ENCODE assay signal across 25 cellular contexts in genomic region chr17:57568340-57568739, GRCh38.
"Had no signal": no experiment of that assay in that cellular context is flagged by ENCODE, and none has a peak within 500 bp of the region (broad histone marks: within the 10 kb centered on the region; RNA-seq: fewer than 3 reads in every experiment).

No MANE protein-coding gene starts in this region.

- H3K4me1 Mint-ChIP-seq: activated B cell treated with CpG ODN at 0.5 μM for 24 hours; activated CD8-positive, alpha-beta memory T cell treated with anti-CD3 and anti-CD28 coated beads, Interleukin-2, amount 10 ng/mL, durations not matched to agents 7 days and 5 days; activated naive CD8-positive, alpha-beta T cell treated with anti-CD3 and anti-CD28 coated beads, Interleukin-2, amount 10 ng/mL, durations not matched to agents 7 days and 5 days had no signal

- H3K27me3 Mint-ChIP-seq: activated B cell treated with CpG ODN at 0.5 μM for 24 hours; activated CD4-positive, alpha-beta T cell treated with anti-CD3 and anti-CD28 coated beads, Interleukin-2, amount 10 ng/mL, durations not matched to agents 24 days and 14 days; activated CD8-positive, alpha-beta memory T cell treated with anti-CD3 and anti-CD28 coated beads, Interleukin-2, amount 10 ng/mL, durations not matched to agents 7 days and 5 days; activated naive CD8-positive, alpha-beta T cell treated with anti-CD3 and anti-CD28 coated beads, Interleukin-2, amount 10 ng/mL, durations not matched to agents 7 days and 5 days; activated T-cell treated with anti-CD3 and anti-CD28 coated beads, Interleukin-2, amount 50 U/mL, for 24 hours had no signal

- H3K36me3 Mint-ChIP-seq: activated CD8-positive, alpha-beta memory T cell treated with anti-CD3 and anti-CD28 coated beads, Interleukin-2, amount 10 ng/mL, durations not matched to agents 7 days and 5 days; activated naive CD8-positive, alpha-beta T cell treated with anti-CD3 and anti-CD28 coated beads, Interleukin-2, amount 10 ng/mL, durations not matched to agents 7 days and 5 days had no signal

- H3K4me3 Mint-ChIP-seq: activated B cell treated with CpG ODN at 0.5 μM for 24 hours; activated CD4-positive, alpha-beta T cell treated with anti-CD3 and anti-CD28 coated beads, Interleukin-2, amount 10 ng/mL, durations not matched to agents 24 days and 14 days; activated CD8-positive, alpha-beta memory T cell treated with anti-CD3 and anti-CD28 coated beads, Interleukin-2, amount 10 ng/mL, durations not matched to agents 7 days and 5 days; activated naive CD8-positive, alpha-beta T cell treated with anti-CD3 and anti-CD28 coated beads, Interleukin-2, amount 10 ng/mL, durations not matched to agents 7 days and 5 days; activated T-cell treated with anti-CD3 and anti-CD28 coated beads, Interleukin-2, amount 50 U/mL, for 24 hours had no signal

- DNase-seq: activated B cell treated with CpG ODN at 0.5 μM for 24 hours; activated CD4-positive, alpha-beta T cell treated with anti-CD3 and anti-CD28 coated beads for 1 hour; activated CD4-positive, alpha-beta T cell treated with anti-CD3 and anti-CD28 coated beads, Interleukin-2, amount 10 ng/mL, durations not matched to agents 24 days and 14 days; activated CD4-positive, alpha-beta T cell treated with anti-CD3 and anti-CD28 coated beads, Interleukin-2, amount 50 U/mL, for 48 hours; activated CD8-positive, alpha-beta memory T cell treated with anti-CD3 and anti-CD28 coated beads, Interleukin-2, amount 10 ng/mL, durations not matched to agents 7 days and 5 days; activated naive CD4-positive, alpha-beta T cell treated with anti-CD3 and anti-CD28 coated beads, Interleukin-2, amount 50 U/mL, for 16 hours; activated naive CD8-positive, alpha-beta T cell treated with anti-CD3 and anti-CD28 coated beads, Interleukin-2, amount 10 ng/mL, durations not matched to agents 7 days and 5 days; activated T-cell treated with anti-CD3 and anti-CD28 coated beads, Interleukin-2, amount 50 U/mL, for 24 hours; adrenal gland; anterior cingulate cortex; caudate nucleus; MG63; MV-4-11; NCI-H1105; NCI-H1436; NCI-H2029 treated with DMSO at 0.1 percent for 48 hours; NCI-H345; NCI-H510A; NCI-H526 treated with DMSO at 0.1 percent for 48 hours; Peyer's patch; Right ventricle myocardium superior; SJCRH30; T-helper 1 cell had no signal

- H3K27me3 ChIP-seq: adrenal gland, breast epithelium, MG63, Peyer's patch, SJCRH30 had no signal

- H3K4me1 ChIP-seq: breast epithelium, Peyer's patch, SJCRH30 had no signal

- H3K9me3 ChIP-seq: adrenal gland, breast epithelium, MG63, Peyer's patch, SJCRH30, SK-N-SH had no signal

- H3K9me3 Mint-ChIP-seq: activated B cell treated with CpG ODN at 0.5 μM for 24 hours; activated CD4-positive, alpha-beta T cell treated with anti-CD3 and anti-CD28 coated beads, Interleukin-2, amount 10 ng/mL, durations not matched to agents 24 days and 14 days; activated naive CD8-positive, alpha-beta T cell treated with anti-CD3 and anti-CD28 coated beads, Interleukin-2, amount 10 ng/mL, durations not matched to agents 7 days and 5 days; activated T-cell treated with anti-CD3 and anti-CD28 coated beads, Interleukin-2, amount 50 U/mL, for 24 hours had no signal

- H3K4me3 ChIP-seq: adrenal gland, breast epithelium, MG63, Peyer's patch, SJCRH30 had no signal

- ATAC-seq: activated CD8-positive, alpha-beta memory T cell treated with anti-CD3 and anti-CD28 coated beads, Interleukin-2, amount 10 ng/mL, durations not matched to agents 7 days and 5 days had no signal

- H3K27ac Mint-ChIP-seq: activated B cell treated with CpG ODN at 0.5 μM for 24 hours; activated CD4-positive, alpha-beta T cell treated with anti-CD3 and anti-CD28 coated beads, Interleukin-2, amount 10 ng/mL, durations not matched to agents 24 days and 14 days; activated CD8-positive, alpha-beta memory T cell treated with anti-CD3 and anti-CD28 coated beads, Interleukin-2, amount 10 ng/mL, durations not matched to agents 7 days and 5 days; activated naive CD8-positive, alpha-beta T cell treated with anti-CD3 and anti-CD28 coated beads, Interleukin-2, amount 10 ng/mL, durations not matched to agents 7 days and 5 days; activated T-cell treated with anti-CD3 and anti-CD28 coated beads, Interleukin-2, amount 50 U/mL, for 24 hours had no signal

- H3K36me3 ChIP-seq: adrenal gland, breast epithelium, MG63, Peyer's patch, SJCRH30 had no signal
